ENCODE assay signal across 15 cellular contexts in genomic region chr1:5977494-5978444, GRCh38. TPM values are rescaled to one million over a fixed set of nuclear protein-coding genes. Genes with fewer than 3 reads are reported as not detected.
DNase-seq lines count a peak whose midpoint lies in the region; ATAC-seq and TF ChIP-seq lines count a peak whose summit lies in the region.
"Had no signal": no experiment of that assay in that cellular context is flagged by ENCODE, and none has a peak within 500 bp of the region (broad histone marks: within the 10 kb centered on the region; RNA-seq: fewer than 3 reads in every experiment).

No MANE protein-coding gene starts in this region.

- H3K27ac Mint-ChIP-seq in activated CD8-positive, alpha-beta memory T cell treated with anti-CD3 and anti-CD28 coated beads, Interleukin-2, amount 10 ng/mL, durations not matched to agents 7 days and 5 days, result peak overlapping the region; percentile 48
- peak overlapping the region in 3 of 5 experiments; percentile 41 to 48 (median 45) for H3K27ac Mint-ChIP-seq in brain

- no peak overlapping the region for H2AFZ ChIP-seq in HCT116 (ENCODE audit: low read depth, low read length, poor library complexity, severe bottlenecking)
- H2AFZ ChIP-seq: parathyroid adenoma had no signal

- H3K4me1 ChIP-seq in HCT116 (ENCODE audit: control insufficient read depth in 1 of 2, insufficient read depth in 2 of 2, low read length in 2 of 2) (peaks cover 9 to 38% of the 10 kb centered on the region in 2 experiments), SJCRH30 (no peaks in the 10 kb centered on the region)
- H3K4me1 ChIP-seq: parathyroid adenoma had no signal

- intact Hi-C loops in HCT116 (cut with micrococcal nuclease), result loop anchor here (10.0 kb wide), 1 partner anchor 233 kb away; no protein-coding TSS in a partner anchor
- intact Hi-C loops in sciatic nerve (cut with DNase I), result loop anchor here (10.0 kb wide), 1 partner anchor 473 kb away; no protein-coding TSS in a partner anchor

- TF ChIP-seq CTCF in HCT116 (IDR thresholded peaks at IDR 0.05 in 2 of 3, conservative IDR thresholded peaks at IDR 0.05 in 1 of 3; ENCODE audit: borderline replicate concordance in 1 of 3, insufficient read depth in 1 of 3, low read depth in 2 of 3, low read length in 2 of 3) (no peak), brain (conservative IDR thresholded peaks at IDR 0.05) (no peak)

- H3K27me3 ChIP-seq in HCT116 (ENCODE audit: insufficient read depth, low read length), result no peaks in the 10 kb centered on the region
- no peaks in the 10 kb centered on the region for H3K27me3 ChIP-seq in SJCRH30
- H3K27me3 ChIP-seq: upper lobe of left lung had no signal

- no peaks in the 10 kb centered on the region for H3K27me3 Mint-ChIP-seq in activated CD8-positive, alpha-beta memory T cell treated with anti-CD3 and anti-CD28 coated beads, Interleukin-2, amount 10 ng/mL, durations not matched to agents 7 days and 5 days
- peaks cover 2% of the 10 kb centered on the region for H3K27me3 Mint-ChIP-seq in brain

- peaks cover 2 to 17% of the 10 kb centered on the region in 2 experiments; a peak in 3 of 4 replicates for H3K36me3 ChIP-seq in HCT116 (ENCODE audit: control insufficient read depth in 1 of 2, insufficient read depth in 2 of 2, low read length in 2 of 2)
- H3K36me3 ChIP-seq in SJCRH30, result no peaks in the 10 kb centered on the region

- H3K36me3 Mint-ChIP-seq in activated CD8-positive, alpha-beta memory T cell treated with anti-CD3 and anti-CD28 coated beads, Interleukin-2, amount 10 ng/mL, durations not matched to agents 7 days and 5 days, result peaks cover 16% of the 10 kb centered on the region
- H3K36me3 Mint-ChIP-seq in brain, result peaks cover 20% of the 10 kb centered on the region

- H3K4me3 ChIP-seq in HCT116 (replicated peaks in 1 of 2; ENCODE audit: low read depth in 1 of 2, low read length in 2 of 2) (no peak overlapping the region), SJCRH30 (no peak overlapping the region)
- H3K4me3 ChIP-seq: upper lobe of left lung had no signal

- H3K27ac ChIP-seq in HCT116 (ENCODE audit: low read depth, low read length), result 0 out of 2 replicates have a peak overlapping the region, but pooled peaks have one; percentile 11
- H3K27ac ChIP-seq in SJCRH30, result no peak overlapping the region
- H3K27ac ChIP-seq: parathyroid adenoma, upper lobe of left lung had no signal

- no peaks in the 10 kb centered on the region for H4K20me1 ChIP-seq in HCT116 (ENCODE audit: insufficient read depth)

- H3K9ac ChIP-seq in HCT116 (ENCODE audit: low read length), result no peak overlapping the region
- H3K9ac ChIP-seq: parathyroid adenoma had no signal

- H3K9me3 Mint-ChIP-seq in activated CD8-positive, alpha-beta memory T cell treated with anti-CD3 and anti-CD28 coated beads, Interleukin-2, amount 10 ng/mL, durations not matched to agents 7 days and 5 days (ENCODE audit: low read depth), result no peaks in the 10 kb centered on the region
- H3K9me3 Mint-ChIP-seq in brain, result no peaks in the 10 kb centered on the region

- no peak for DNase-seq in activated CD8-positive, alpha-beta memory T cell treated with anti-CD3 and anti-CD28 coated beads, Interleukin-2, amount 10 ng/mL, durations not matched to agents 7 days and 5 days
- DNase-seq in activated CD8-positive, alpha-beta memory T cell treated with anti-CD3 and anti-CD28 coated beads, Interleukin-2, amount 50 U/mL, for 48 hours, result no peak
- no peak for DNase-seq in HCT116 (ENCODE audit: low read depth, low spot score)
- peak; percentile 38 for DNase-seq in sciatic nerve (ENCODE audit: low spot score)
- DNase-seq in stimulated activated CD4-positive, alpha-beta T cell treated with anti-CD3 and anti-CD28 coated beads, Interleukin-2, amount 100 ng/mL, for 24 hours, result no peak
- no peak for DNase-seq in SJCRH30
- DNase-seq: activated T-cell treated with anti-CD3 and anti-CD28 coated beads for 4 hours; KBM-7; NCI-H1436 treated with DMSO at 0.1 percent for 48 hours; NCI-H526 treated with DMSO at 0.1 percent for 48 hours; stimulated activated CD4-positive, alpha-beta T cell treated with anti-CD3 and anti-CD28 coated beads, Interleukin-15, amount 100 ng/mL, for 24 hours had no signal

- BruUV-seq in HCT116 (replicated peaks; lab: Mats Ljungman, UMichigan), result no TSS peak

- H3K9me2 ChIP-seq in HCT116 (ENCODE audit: insufficient read depth), result no peaks in the 10 kb centered on the region

- H3K4me1 Mint-ChIP-seq in activated CD8-positive, alpha-beta memory T cell treated with anti-CD3 and anti-CD28 coated beads, Interleukin-2, amount 10 ng/mL, durations not matched to agents 7 days and 5 days, result peaks cover 8% of the 10 kb centered on the region
- H3K4me1 Mint-ChIP-seq in brain, result peaks cover 32% of the 10 kb centered on the region

- RAD21 ChIA-PET in HCT116 (lab: Charles Lee; ENCODE audit: low non-redundant PET in 1 of 2, low total read pairs in 2 of 2, uncharacterized antibody in 2 of 2, unreplicated experiment in 2 of 2), result no interaction called here

- TF ChIP-seq POLR2A in HCT116 (IDR thresholded peaks at IDR 0.05; ENCODE audit: borderline replicate concordance, extremely low read depth, insufficient read depth, insufficient read length), result no peak

- no peak overlapping the region for H3K4me2 ChIP-seq in HCT116 (ENCODE audit: low read length)

- ATAC-seq in activated CD8-positive, alpha-beta memory T cell treated with anti-CD3 and anti-CD28 coated beads, Interleukin-2, amount 10 ng/mL, durations not matched to agents 7 days and 5 days, result peak; percentile 42
- ATAC-seq in HCT116, result no peak
- ATAC-seq in sciatic nerve, result no peak
- ATAC-seq in HG03442 (IDR thresholded peaks at IDR 0.05; ENCODE audit: unreplicated experiment), result no peak

- CTCF ChIA-PET in activated CD8-positive, alpha-beta memory T cell treated with anti-CD3 and anti-CD28 coated beads, Interleukin-2, amount 10 ng/mL, durations not matched to agents 7 days and 5 days (lab: Charles Lee), result no interaction called here
- CTCF ChIA-PET in HCT116 (lab: Charles Lee), result no interaction called here

- H3K79me2 ChIP-seq in HCT116 (ENCODE audit: insufficient read depth, low read length), result no peaks in the 10 kb centered on the region
- H3K79me2 ChIP-seq: parathyroid adenoma had no signal

- TF ChIP-seq RAD21 in HCT116 (IDR thresholded peaks at IDR 0.05; ENCODE audit: low read depth), result no peak

- H3K9me3 ChIP-seq in HCT116 (ENCODE audit: control insufficient read depth in 1 of 2, insufficient read depth in 1 of 2, low read depth in 1 of 2, low read length in 2 of 2) (no peaks in the 10 kb centered on the region; a peak in 1 of 4 replicates), SJCRH30 (replicated peaks) (no peaks in the 10 kb centered on the region)
- H3K9me3 ChIP-seq: upper lobe of left lung had no signal

- POLR2A ChIA-PET in HCT116 (lab: Charles Lee), result no interaction called here

- no peak overlapping the region for H3K4me3 Mint-ChIP-seq in activated CD8-positive, alpha-beta memory T cell treated with anti-CD3 and anti-CD28 coated beads, Interleukin-2, amount 10 ng/mL, durations not matched to agents 7 days and 5 days
- no peak overlapping the region for H3K4me3 Mint-ChIP-seq in brain

TF ChIP-seq in HCT116, 20 proteins besides CTCF, POLR2A, EP300 and RAD21 (continues in another document):
- TF ChIP-seq JUND (IDR thresholded peaks at IDR 0.05) (no peak), CEBPB (IDR thresholded peaks at IDR 0.05; ENCODE audit: low read depth) (no peak), FOSL1 (IDR thresholded peaks at IDR 0.05; ENCODE audit: low read depth) (no peak), CBX3 (IDR thresholded peaks at IDR 0.05; ENCODE audit: low read depth) (no peak), YY1 (IDR thresholded peaks at IDR 0.05; ENCODE audit: extremely low read depth, insufficient replicate concordance, low read depth, low read length) (no peak), ELF1 (IDR thresholded peaks at IDR 0.05; ENCODE audit: borderline replicate concordance, low read depth) (no peak), REST (IDR thresholded peaks at IDR 0.05; ENCODE audit: low read depth) (no peak), POLR2AphosphoS5 (IDR thresholded peaks at IDR 0.05; ENCODE audit: low read depth, low read length) (no peak), EGR1 (IDR thresholded peaks at IDR 0.05; ENCODE audit: low read depth) (no peak), EZH2 (IDR thresholded peaks at IDR 0.05) (no peak), ZFX (IDR thresholded peaks at IDR 0.05) (no peak), TCF7L2 (IDR thresholded peaks at IDR 0.05; ENCODE audit: borderline replicate concordance, extremely low read depth, insufficient read depth, insufficient read length) (no peak)

RNA-seq across cellular contexts. Expression of gene NPHP4, which starts 14.5 kb away (rescaled TPM):
- 10 to 100 TPM; 15.4 to 20.3 TPM for total RNA-seq in activated CD8-positive, alpha-beta memory T cell treated with anti-CD3 and anti-CD28 coated beads, Interleukin-2, amount 10 ng/mL, durations not matched to agents 7 days and 5 days
- total RNA-seq in HCT116 (2021; ENCODE audit: unreplicated experiment), result 20.0 TPM
- 12.5 and 13.5 TPM in 2 replicates for polyA plus RNA-seq in HCT116 (2012)
- polyA plus RNA-seq in brain (ENCODE audit: insufficient read depth, low read depth, low replicate concordance), result 10.4 TPM
- total RNA-seq in sciatic nerve, result 18.0 TPM
- total RNA-seq in SJCRH30 (2014; rRNA removed; shearing (Covaris generic)), result 6.4 and 7.3 TPM in 2 replicates
